24 cellular contexts compared by ENCODE assay signal in the genomic region with DNA sequence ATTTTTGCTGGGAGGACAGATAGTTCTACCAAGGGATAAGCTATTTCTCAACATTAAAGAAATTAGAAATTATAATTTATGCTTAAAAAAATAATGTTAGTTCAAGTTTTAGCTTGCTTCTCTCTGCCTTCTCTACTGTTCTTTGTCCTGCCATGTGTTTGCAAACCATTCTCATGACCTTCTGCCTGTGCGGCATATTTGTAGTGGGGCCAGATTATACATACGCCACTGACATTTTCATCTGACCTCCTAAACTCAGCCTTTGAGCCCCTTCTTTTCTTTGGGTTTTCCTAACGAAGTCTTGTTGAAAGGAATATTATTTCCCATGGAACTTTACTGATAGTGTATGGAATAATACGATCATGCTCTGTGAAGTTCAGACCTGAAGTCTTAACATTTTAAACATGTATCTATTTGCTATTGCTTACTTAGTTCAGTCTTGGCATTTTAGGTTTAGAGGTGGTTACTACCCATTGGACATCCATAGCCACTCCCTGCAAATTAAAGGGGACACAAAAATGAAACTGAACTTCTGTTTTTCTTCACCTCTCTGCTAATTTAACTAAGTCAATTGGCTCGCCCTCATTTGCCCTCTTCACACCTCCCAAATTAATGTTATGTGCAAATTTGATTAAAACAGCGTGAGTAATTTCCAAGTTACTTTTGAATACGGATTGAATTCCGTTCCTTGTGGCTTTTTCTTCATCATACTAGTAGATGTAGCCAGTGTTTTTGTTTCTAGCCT. TPM values are rescaled to one million over a fixed set of nuclear protein-coding genes. Genes with fewer than 3 reads are reported as not detected.
DNase-seq lines count a peak whose midpoint lies in the region; ATAC-seq and TF ChIP-seq lines count a peak whose summit lies in the region.
"Had no signal": no experiment of that assay in that cellular context is flagged by ENCODE, and none has a peak within 500 bp of the region (broad histone marks: within the 10 kb centered on the region; RNA-seq: fewer than 3 reads in every experiment).

No MANE protein-coding gene starts in this region.

- intact Hi-C loops in natural killer cell (cut with micrococcal nuclease) = no loop called here

- peak; percentile 74 for ATAC-seq in left lobe of liver
- no peak for ATAC-seq in natural killer cell
- ATAC-seq: activated CD4-positive, alpha-beta T cell treated with anti-CD3 and anti-CD28 coated beads for 36 hours; activated CD8-positive, alpha-beta memory T cell treated with anti-CD3 and anti-CD28 coated beads, Interleukin-2, amount 10 ng/mL, durations not matched to agents 7 days and 5 days; activated naive CD4-positive, alpha-beta T cell treated with anti-CD3 and anti-CD28 coated beads, Interleukin-2, amount 50 U/mL, for 72 hours; naive thymus-derived CD4-positive, alpha-beta T cell had no signal

- H3K9me3 Mint-ChIP-seq in brain = no peaks in the 10 kb centered on the region
- H3K9me3 Mint-ChIP-seq in natural killer cell = no peaks in the 10 kb centered on the region
- H3K9me3 Mint-ChIP-seq: activated naive CD4-positive, alpha-beta T cell treated with anti-CD3 and anti-CD28 coated beads, Interleukin-2, amount 50 U/mL, for 72 hours; naive thymus-derived CD4-positive, alpha-beta T cell had no signal

- DNase-seq in NOMO-1 treated with DMSO at 0.1 percent for 48 hours (lab: John Stamatoyannopoulos, UW; ENCODE audit: unreplicated experiment) (peak; percentile 20), NOMO-1 treated with dmso at 0.1 percent for 144 hours (lab: John Stamatoyannopoulos, UW; ENCODE audit: unreplicated experiment) (no peak), left lobe of liver (ENCODE audit: low spot score) (no peak), natural killer cell (no peak), HUDEP-2 (lab: John Stamatoyannopoulos, UW; ENCODE audit: unreplicated experiment in 76 of 76) (no peak), mucosa of gallbladder (ENCODE audit: low spot score) (no peak)
- DNase-seq: activated CD4-positive, alpha-beta T cell treated with anti-CD3 and anti-CD28 coated beads for 36 hours; activated CD8-positive, alpha-beta memory T cell treated with anti-CD3 and anti-CD28 coated beads, Interleukin-2, amount 10 ng/mL, durations not matched to agents 7 days and 5 days; colonic mucosa; DND-41; HCEC 1CT; heart right ventricle; mesenchymal stem cell; naive thymus-derived CD4-positive, alpha-beta T cell; NCI-H1417; NCI-H526 treated with DMSO at 0.1 percent for 48 hours; SHP77; stimulated activated CD4-positive, alpha-beta T cell treated with anti-CD3 and anti-CD28 coated beads, Interleukin-2, amount 100 ng/mL, for 24 hours; stimulated activated naive CD4-positive, alpha-beta T cell had no signal

- peak overlapping the region in 3 of 5 experiments; percentile 2 to 92 (median 65) for H3K27ac Mint-ChIP-seq in brain
- no peak overlapping the region for H3K27ac Mint-ChIP-seq in natural killer cell
- H3K27ac Mint-ChIP-seq: activated CD4-positive, alpha-beta T cell treated with anti-CD3 and anti-CD28 coated beads for 36 hours; activated CD8-positive, alpha-beta memory T cell treated with anti-CD3 and anti-CD28 coated beads, Interleukin-2, amount 10 ng/mL, durations not matched to agents 7 days and 5 days; activated naive CD4-positive, alpha-beta T cell treated with anti-CD3 and anti-CD28 coated beads, Interleukin-2, amount 50 U/mL, for 72 hours; naive thymus-derived CD4-positive, alpha-beta T cell had no signal

- peak overlapping the region; percentile 66 for H3K27ac ChIP-seq in temporal lobe (ENCODE audit: low read depth, low read length)
- H3K27ac ChIP-seq: 22Rv1, colonic mucosa, heart right ventricle, skin epidermis had no signal

- H3K27me3 Mint-ChIP-seq in brain (no peaks in the 10 kb centered on the region), natural killer cell (ENCODE audit: low read depth in 2 of 2) (no peaks in the 10 kb centered on the region)
- H3K27me3 Mint-ChIP-seq: activated CD4-positive, alpha-beta T cell treated with anti-CD3 and anti-CD28 coated beads for 36 hours; activated CD8-positive, alpha-beta memory T cell treated with anti-CD3 and anti-CD28 coated beads, Interleukin-2, amount 10 ng/mL, durations not matched to agents 7 days and 5 days had no signal

- H3K4me1 Mint-ChIP-seq in brain = peaks cover 92% of the 10 kb centered on the region
- H3K4me1 Mint-ChIP-seq in natural killer cell = peaks cover 6 to 7% of the 10 kb centered on the region in 2 donors

- H3K4me3 Mint-ChIP-seq in brain (peak overlapping the region in 2 of 5 experiments; percentile 35 to 53), natural killer cell (no peak overlapping the region)
- H3K4me3 Mint-ChIP-seq: activated CD4-positive, alpha-beta T cell treated with anti-CD3 and anti-CD28 coated beads for 36 hours; activated CD8-positive, alpha-beta memory T cell treated with anti-CD3 and anti-CD28 coated beads, Interleukin-2, amount 10 ng/mL, durations not matched to agents 7 days and 5 days; naive thymus-derived CD4-positive, alpha-beta T cell had no signal

- H3K36me3 Mint-ChIP-seq in brain (no peaks in the 10 kb centered on the region), natural killer cell (no peaks in the 10 kb centered on the region)
- H3K36me3 Mint-ChIP-seq: activated CD8-positive, alpha-beta memory T cell treated with anti-CD3 and anti-CD28 coated beads, Interleukin-2, amount 10 ng/mL, durations not matched to agents 7 days and 5 days; activated naive CD4-positive, alpha-beta T cell treated with anti-CD3 and anti-CD28 coated beads, Interleukin-2, amount 50 U/mL, for 72 hours had no signal

- TF ChIP-seq CTCF in brain (conservative IDR thresholded peaks at IDR 0.05) (no peak), natural killer cell (IDR thresholded peaks at IDR 0.05) (no peak)

RNA-seq across cellular contexts. Expression of gene LRRC8D, which starts 15.6 kb away (rescaled TPM):
- 41.7 TPM for polyA plus RNA-seq in brain (ENCODE audit: insufficient read depth, low read depth, low replicate concordance)
- total RNA-seq in left lobe of liver = 22.1 TPM
- 23.8 TPM for total RNA-seq in temporal lobe
- 10 to 100 TPM; 16.2 to 26.2 (median 17.1) TPM for total RNA-seq in natural killer cell
- total RNA-seq in mucosa of gallbladder = 26.5 TPM

Comparison
In these comparisons a context has a peak if more than half of its experiments do, and no peak if none do; other contexts are left out.
1. H3K27ac Mint-ChIP-seq: peak in brain (3 of 5); none in natural killer cell (0 of 2).